ENCODE assay signal across 21 cellular contexts in the genomic region with DNA sequence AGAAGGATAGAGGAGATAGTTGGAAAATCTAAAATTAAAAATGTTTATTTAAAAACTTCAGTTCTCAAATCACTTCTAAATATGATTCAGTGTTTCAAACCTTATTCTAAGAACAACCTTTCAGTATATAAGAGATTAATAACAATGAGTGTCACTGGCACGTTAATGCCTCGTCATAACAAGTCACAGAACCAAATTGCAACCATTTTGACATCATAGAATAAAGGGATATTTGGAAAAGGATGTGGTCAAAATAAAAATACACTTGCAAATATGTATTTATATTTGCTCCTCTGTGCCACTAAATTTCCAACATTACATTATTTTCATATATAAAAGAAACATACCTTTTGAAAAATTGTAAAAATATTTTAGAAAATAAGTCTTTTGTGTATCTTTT.
"Had no signal": no experiment of that assay in that cellular context is flagged by ENCODE, and none has a peak within 500 bp of the region (broad histone marks: within the 10 kb centered on the region; RNA-seq: fewer than 3 reads in every experiment).

No MANE protein-coding gene starts in this region.

- H3K27ac ChIP-seq: HL-60 had no signal

- H3K9ac ChIP-seq: SK-N-SH had no signal

- FAIRE-seq: HTR-8/SVneo, RCC 7860 had no signal

- H3K4me2 ChIP-seq: SK-N-SH had no signal

- DNase-seq: KBM-7, MM.1S, NCI-H1092 treated with DMSO at 0.1 percent for 48 hours, NCI-H1436, NCI-H187, NCI-H2029, NCI-H2081 treated with DMSO at 0.1 percent for 48 hours, NCI-H2171, NCI-H226, NCI-H446, NCI-H510A, NCI-H524 treated with DMSO at 0.1 percent for 48 hours, NCI-H69, NCI-H774, Right ventricle myocardium superior, RPMI8226, SIG-M5, SK-N-SH had no signal

- H3K9me3 ChIP-seq: SK-N-SH had no signal
